Comparison of ENCODE assay signal across 9 cellular contexts in genomic region chr22:37427128-37427710, GRCh38. TPM values are rescaled to one million over a fixed set of nuclear protein-coding genes. Genes with fewer than 3 reads are reported as not detected.
DNase-seq lines count a peak whose midpoint lies in the region; ATAC-seq, FAIRE-seq and TF ChIP-seq lines count a peak whose summit lies in the region.
"Had no signal": no experiment of that assay in that cellular context is flagged by ENCODE, and none has a peak within 500 bp of the region (broad histone marks: within the 10 kb centered on the region; RNA-seq: fewer than 3 reads in every experiment).

Gene ELFN2 (minus strand): TSS chr22:37427479. CDS start chr22:37375534, 51,945 bp downstream.

- H3K4me3 Mint-ChIP-seq in CD8-positive, alpha-beta T cell, result peak within 1 kb of the TSS; percentile 75
- H3K4me3 Mint-ChIP-seq in progenitor cell of endocrine pancreas (ENCODE audit: low read depth), result peak within 1 kb of the TSS; percentile 45
- H3K4me3 Mint-ChIP-seq in T-helper 2 cell treated with Interferon-gamma antibody and Interleukin-4, amounts not matched to agents 5 μg/mL and 100 μg/mL, for 36 hours, result no peak within 1 kb of the TSS

- DNase-seq in CD8-positive, alpha-beta T cell, result no peak
- DNase-seq in RPMI8226, result peak; percentile 52
- no peak for DNase-seq in fibroblast of mammary gland (ENCODE audit: low read depth)
- DNase-seq in progenitor cell of endocrine pancreas (ENCODE audit: low spot score, unreplicated experiment), result no peak
- no peak for DNase-seq in GM19239 (ENCODE audit: insufficient read length, low spot score)
- no peak for DNase-seq in T-helper 2 cell treated with Interferon-gamma antibody and Interleukin-4, amounts not matched to agents 5 μg/mL and 100 μg/mL, for 36 hours (ENCODE audit: low spot score)
- no peak for DNase-seq in effector CD4-positive, alpha-beta T cell

- FAIRE-seq in GM19239 (lab: Jason Lieb, UNC), result no peak

- peaks cover 22% of the 10 kb centered on the region for H3K4me1 Mint-ChIP-seq in CD8-positive, alpha-beta T cell (ENCODE audit: low read depth)
- peaks cover 8% of the 10 kb centered on the region for H3K4me1 Mint-ChIP-seq in progenitor cell of endocrine pancreas (ENCODE audit: low read depth)
- H3K4me1 Mint-ChIP-seq in T-helper 2 cell treated with Interferon-gamma antibody and Interleukin-4, amounts not matched to agents 5 μg/mL and 100 μg/mL, for 36 hours (ENCODE audit: low read depth), result peaks cover 5% of the 10 kb centered on the region

- intact Hi-C loops in CD8-positive, alpha-beta T cell (cut with DNase I, micrococcal nuclease), result no loop called here

- H3K27me3 ChIP-seq in CD8-positive, alpha-beta T cell (ENCODE audit: insufficient read depth, low read length), result peaks cover 17% of the 10 kb centered on the region

- no peaks in the 10 kb centered on the region for H3K36me3 Mint-ChIP-seq in CD8-positive, alpha-beta T cell
- H3K36me3 Mint-ChIP-seq in progenitor cell of endocrine pancreas (ENCODE audit: insufficient read depth), result no peaks in the 10 kb centered on the region
- peaks cover 2% of the 10 kb centered on the region for H3K36me3 Mint-ChIP-seq in T-helper 2 cell treated with Interferon-gamma antibody and Interleukin-4, amounts not matched to agents 5 μg/mL and 100 μg/mL, for 36 hours (ENCODE audit: low read depth)

- no peak within 1 kb of the TSS for H3K27ac ChIP-seq in CD8-positive, alpha-beta T cell (ENCODE audit: low read depth, low read length)

- peak; percentile 31 for ATAC-seq in CD8-positive, alpha-beta T cell
- ATAC-seq in GM21528 (IDR thresholded peaks at IDR 0.05; ENCODE audit: low FRiP score, unreplicated experiment), result no peak
- ATAC-seq: left colon had no signal

- peak within 1 kb of the TSS; percentile 41 for H3K4me3 ChIP-seq in CD8-positive, alpha-beta T cell (ENCODE audit: low read depth, low read length)
- H3K4me3 ChIP-seq in fibroblast of mammary gland (ENCODE audit: control insufficient read depth, low read depth, low read length), result peak within 1 kb of the TSS; percentile 48

- H3K36me3 ChIP-seq in CD8-positive, alpha-beta T cell (ENCODE audit: insufficient read depth, low read length), result no peaks in the 10 kb centered on the region

- POLR2A ChIA-PET in CD8-positive, alpha-beta T cell (lab: Charles Lee), result no interaction called here

- peaks cover 17% of the 10 kb centered on the region for H3K4me1 ChIP-seq in CD8-positive, alpha-beta T cell (ENCODE audit: insufficient read depth, low read length)

- H3K9me3 ChIP-seq in CD8-positive, alpha-beta T cell (ENCODE audit: low read length), result no peaks in the 10 kb centered on the region

- TF ChIP-seq CTCF in CD8-positive, alpha-beta T cell (IDR thresholded peaks at IDR 0.05), result no peak
- no peak for TF ChIP-seq CTCF in fibroblast of mammary gland (conservative IDR thresholded peaks at IDR 0.05; ENCODE audit: control insufficient read depth, insufficient read depth, low read depth, low read length)
- no peak for TF ChIP-seq CTCF in progenitor cell of endocrine pancreas (IDR thresholded peaks at IDR 0.05; ENCODE audit: unreplicated experiment)

- H3K27me3 Mint-ChIP-seq in CD8-positive, alpha-beta T cell (ENCODE audit: low read depth), result peaks cover 52% of the 10 kb centered on the region
- H3K27me3 Mint-ChIP-seq in progenitor cell of endocrine pancreas, result peaks cover 65% of the 10 kb centered on the region
- H3K27me3 Mint-ChIP-seq in T-helper 2 cell treated with Interferon-gamma antibody and Interleukin-4, amounts not matched to agents 5 μg/mL and 100 μg/mL, for 36 hours (ENCODE audit: low read depth), result peaks cover 63% of the 10 kb centered on the region

- CTCF ChIA-PET in CD8-positive, alpha-beta T cell (lab: Charles Lee), result interaction anchor here (2.0 to 5.2 kb wide), 4 partner anchors 11 to 167 kb away, joined by 8 to 56 read pairs (median 24); no protein-coding TSS in a partner anchor

- no peak within 1 kb of the TSS for H3K27ac Mint-ChIP-seq in CD8-positive, alpha-beta T cell
- H3K27ac Mint-ChIP-seq in progenitor cell of endocrine pancreas, result peak within 1 kb of the TSS; percentile 10
- H3K27ac Mint-ChIP-seq in T-helper 2 cell treated with Interferon-gamma antibody and Interleukin-4, amounts not matched to agents 5 μg/mL and 100 μg/mL, for 36 hours, result no peak within 1 kb of the TSS

- no peaks in the 10 kb centered on the region for H3K9me3 Mint-ChIP-seq in CD8-positive, alpha-beta T cell
- no peaks in the 10 kb centered on the region for H3K9me3 Mint-ChIP-seq in progenitor cell of endocrine pancreas (ENCODE audit: low read depth)
- H3K9me3 Mint-ChIP-seq in T-helper 2 cell treated with Interferon-gamma antibody and Interleukin-4, amounts not matched to agents 5 μg/mL and 100 μg/mL, for 36 hours, result peaks cover 5% of the 10 kb centered on the region

RNA-seq across cellular contexts. Expression of gene ELFN2, which starts in this region (rescaled TPM):
- total RNA-seq in CD8-positive, alpha-beta T cell, result not detected
- total RNA-seq in progenitor cell of endocrine pancreas, result 0.36 and 0.44 TPM in 2 replicates

Comparison
In these comparisons a context has a peak if more than half of its experiments do, and no peak if none do; other contexts are left out.
1. Peak in ATAC-seq and H3K4me3 ChIP-seq in CD8-positive, alpha-beta T cell; RNA of the gene not detected or under 1 TPM.